ENCODE assay signal across 20 cellular contexts in genomic region chr4:99644453-99644852, GRCh38. TPM values are rescaled to one million over a fixed set of nuclear protein-coding genes. Genes with fewer than 3 reads are reported as not detected.
DNase-seq lines count a peak whose midpoint lies in the region; ATAC-seq and TF ChIP-seq lines count a peak whose summit lies in the region.
"Had no signal": no experiment of that assay in that cellular context is flagged by ENCODE, and none has a peak within 500 bp of the region (broad histone marks: within the 10 kb centered on the region; RNA-seq: fewer than 3 reads in every experiment).

No MANE protein-coding gene starts in this region.

- H3K4me2 ChIP-seq in mammary epithelial cell (ENCODE audit: insufficient read depth, low read depth, low read length) (no peak overlapping the region), hepatocyte (peak overlapping the region; percentile 62), neural progenitor cell (peak overlapping the region; percentile 64)

- no peak for ATAC-seq in effector memory CD8-positive, alpha-beta T cell (replicated peaks)

- H3K9ac ChIP-seq in mammary epithelial cell (ENCODE audit: insufficient read depth, low read length) (no peak overlapping the region), neural progenitor cell (no peak overlapping the region)

- TF ChIP-seq CTCF in MCF 10A (IDR thresholded peaks at IDR 0.05; ENCODE audit: unreplicated experiment) (no peak), mammary epithelial cell (conservative IDR thresholded peaks at IDR 0.05 in 1 of 2, IDR thresholded peaks at IDR 0.05 in 1 of 2; ENCODE audit: extremely low read depth in 1 of 2, insufficient read depth in 1 of 2, low read depth in 1 of 2, low read length in 2 of 2) (no peak), hepatocyte (IDR thresholded peaks at IDR 0.05; ENCODE audit: poor library complexity) (no peak), neural progenitor cell (IDR thresholded peaks at IDR 0.05) (no peak)

- H3K36me3 ChIP-seq in mammary epithelial cell (ENCODE audit: insufficient read depth, low read length) (no peaks in the 10 kb centered on the region), hepatocyte (replicated peaks; ENCODE audit: insufficient read depth, low read depth) (no peaks in the 10 kb centered on the region), neural progenitor cell (no peaks in the 10 kb centered on the region)

- H4K20me1 ChIP-seq in mammary epithelial cell (ENCODE audit: insufficient read depth, low read length) (no peaks in the 10 kb centered on the region), hepatocyte (ENCODE audit: insufficient read depth, poor library complexity, severe bottlenecking) (no peaks in the 10 kb centered on the region), neural progenitor cell (ENCODE audit: low read depth) (no peaks in the 10 kb centered on the region)

- H3K79me2 ChIP-seq in mammary epithelial cell (ENCODE audit: insufficient read depth, low read length) (no peaks in the 10 kb centered on the region), hepatocyte (no peaks in the 10 kb centered on the region), neural progenitor cell (ENCODE audit: low read depth) (no peaks in the 10 kb centered on the region)

- in situ Hi-C loops in mammary epithelial cell (cut with MboI; ENCODE audit: low sequenced_read_pairs in 2 of 2) (no loop called here), KBM-7 (cut with MboI; ENCODE audit: low pct_unique_long_range_greater_than_20kb, low sequenced_read_pairs) (no loop called here)

- CTCF ChIA-PET in MCF 10A (lab: Yijun Ruan, JAX), result no interaction called here
- CTCF ChIA-PET in mammary epithelial cell (lab: Charles Lee; ENCODE audit: low non-redundant PET), result no interaction called here

- H3K9me3 Mint-ChIP-seq in MCF 10A (ENCODE audit: unreplicated experiment) (no peaks in the 10 kb centered on the region), neural progenitor cell (no peaks in the 10 kb centered on the region)
- H3K9me3 Mint-ChIP-seq in effector memory CD8-positive, alpha-beta T cell, result no peaks in the 10 kb centered on the region
- H3K9me3 Mint-ChIP-seq: HFFc6 had no signal

- H3K27me3 Mint-ChIP-seq in MCF 10A (ENCODE audit: insufficient read depth, unreplicated experiment), result no peaks in the 10 kb centered on the region
- peaks cover 3% of the 10 kb centered on the region for H3K27me3 Mint-ChIP-seq in neural progenitor cell (ENCODE audit: insufficient read depth, low read depth)
- peaks cover 7 to 24% of the 10 kb centered on the region in 2 donors for H3K27me3 Mint-ChIP-seq in effector memory CD8-positive, alpha-beta T cell

- POLR2A ChIA-PET in MCF 10A (lab: Yijun Ruan, JAX), result no interaction called here

- H3K9me2 ChIP-seq in hepatocyte (replicated peaks; ENCODE audit: insufficient read depth), result no peaks in the 10 kb centered on the region

- H3K4me3 Mint-ChIP-seq in MCF 10A (ENCODE audit: unreplicated experiment), result no peak overlapping the region
- no peak overlapping the region for H3K4me3 Mint-ChIP-seq in neural progenitor cell
- no peak overlapping the region for H3K4me3 Mint-ChIP-seq in effector memory CD8-positive, alpha-beta T cell
- H3K4me3 Mint-ChIP-seq: HFFc6 had no signal

- DNase-seq in MCF 10A (ENCODE audit: unreplicated experiment) (no peak), mammary epithelial cell (no peak), hepatocyte (ENCODE audit: low spot score) (no peak), neural progenitor cell (ENCODE audit: low spot score) (no peak), DMS153 treated with DMSO at 0.1 percent for 48 hours (lab: John Stamatoyannopoulos, UW; ENCODE audit: unreplicated experiment) (no peak), GM19240 (ENCODE audit: insufficient read length, low spot score) (no peak), KBM-7 (no peak)
- no peak for DNase-seq in effector memory CD8-positive, alpha-beta T cell
- DNase-seq: 8988T, AML-193, DMS79 treated with DMSO at 0.1 percent for 48 hours, HFFc6, IMR-90, NCI-H1694, NCI-H2171, NCI-H524 treated with DMSO at 0.1 percent for 48 hours, Right ventricle myocardium superior, SW 1271 had no signal

- H2AFZ ChIP-seq in mammary epithelial cell (ENCODE audit: low read depth, low read length) (no peak overlapping the region), hepatocyte (peak overlapping the region; percentile 34), neural progenitor cell (replicated peaks) (no peak overlapping the region)

- H3K27me3 ChIP-seq in mammary epithelial cell (ENCODE audit: insufficient read depth, low read length) (no peaks in the 10 kb centered on the region), hepatocyte (no peaks in the 10 kb centered on the region), neural progenitor cell (no peaks in the 10 kb centered on the region)

- H3K4me3 ChIP-seq in mammary epithelial cell (replicated peaks in 1 of 3; ENCODE audit: insufficient read depth in 1 of 3, low read depth in 2 of 3, low read length in 3 of 3) (no peak overlapping the region), hepatocyte (no peak overlapping the region), neural progenitor cell (no peak overlapping the region)

- intact Hi-C loops in MCF 10A (cut with micrococcal nuclease), result no loop called here
- intact Hi-C loops in mammary epithelial cell (cut with micrococcal nuclease), result no loop called here

- no peaks in the 10 kb centered on the region for H3K36me3 Mint-ChIP-seq in MCF 10A (ENCODE audit: insufficient read depth, unreplicated experiment)
- H3K36me3 Mint-ChIP-seq in neural progenitor cell, result no peaks in the 10 kb centered on the region
- no peaks in the 10 kb centered on the region for H3K36me3 Mint-ChIP-seq in effector memory CD8-positive, alpha-beta T cell (ENCODE audit: insufficient read depth)

- H3K4me1 Mint-ChIP-seq in MCF 10A (ENCODE audit: insufficient read depth, unreplicated experiment) (peaks cover 22% of the 10 kb centered on the region), neural progenitor cell (peaks cover 68% of the 10 kb centered on the region)
- peaks cover 0 to 1% of the 10 kb centered on the region in 2 donors for H3K4me1 Mint-ChIP-seq in effector memory CD8-positive, alpha-beta T cell (ENCODE audit: low read depth in 2 of 2)

- WGBS in mammary epithelial cell (ENCODE audit: low coverage, missing lambda C conversion rate), result 63% methylated on average over 5 of the region's 5 CpGs
- 61% methylated on average over 5 of the region's 5 CpGs for WGBS in hepatocyte (ENCODE audit: low lambda C conversion rate, missing lambda C conversion rate)

- H3K27ac ChIP-seq in mammary epithelial cell (ENCODE audit: insufficient read depth, low read depth, low read length) (no peak overlapping the region), hepatocyte (no peak overlapping the region), neural progenitor cell (no peak overlapping the region)
- H3K27ac ChIP-seq: C4-2B had no signal

- peaks cover 5% of the 10 kb centered on the region for H3F3A ChIP-seq in neural progenitor cell (ENCODE audit: low read depth)

- H3K9me3 ChIP-seq in mammary epithelial cell (replicated peaks; ENCODE audit: insufficient read depth, low read length) (no peaks in the 10 kb centered on the region), hepatocyte (ENCODE audit: low read depth) (no peaks in the 10 kb centered on the region), neural progenitor cell (ENCODE audit: low read depth) (no peaks in the 10 kb centered on the region)

- dilution Hi-C loops in mammary epithelial cell (cut with HindIII; ENCODE audit: low sequenced_read_pairs), result no loop called here

- H3K27ac Mint-ChIP-seq in MCF 10A (ENCODE audit: low read depth, unreplicated experiment), result peak overlapping the region; percentile 46
- H3K27ac Mint-ChIP-seq in neural progenitor cell, result peak overlapping the region; percentile 81
- H3K27ac Mint-ChIP-seq in effector memory CD8-positive, alpha-beta T cell, result no peak overlapping the region
- H3K27ac Mint-ChIP-seq: HFFc6 had no signal

- H3K4me1 ChIP-seq in mammary epithelial cell (ENCODE audit: insufficient read depth, low read length) (no peaks in the 10 kb centered on the region), hepatocyte (ENCODE audit: insufficient read depth) (peaks cover 10% of the 10 kb centered on the region), neural progenitor cell (peaks cover 38% of the 10 kb centered on the region)

- BruUV-seq in MCF 10A (replicated peaks; lab: Mats Ljungman, UMichigan), result no TSS peak
- no TSS peak for BruUV-seq in mammary epithelial cell (replicated peaks; lab: Mats Ljungman, UMichigan)

RNA-seq across cellular contexts. Expression of gene C4orf54, which starts 13.2 kb away (rescaled TPM):
- total RNA-seq in MCF 10A (2022) (not detected in 2 replicates), mammary epithelial cell (under 1 TPM in 1 of 2 donors, not detected in 1; 0.50 TPM), hepatocyte (0.07 TPM in 1 of 2 replicates, not detected in the other), neural progenitor cell (ENCODE audit: low replicate concordance) (not detected in 2 replicates)
- polyA plus RNA-seq in mammary epithelial cell (under 0.01 TPM), hepatocyte (not detected in 2 replicates)
- polyA minus RNA-seq in mammary epithelial cell, result not detected
- total RNA-seq: H7, IMR-90 had no signal
- polyA plus RNA-seq: IMR-90 had no signal

Comparison
In these comparisons a context has a peak if more than half of its experiments do, and no peak if none do; other contexts are left out.
1. H3K27ac Mint-ChIP-seq: peak in MCF 10A (single experiment) and neural progenitor cell (single experiment); none in effector memory CD8-positive, alpha-beta T cell (0 of 2).